Comparison of ENCODE assay signal across 9 cellular contexts in genomic region chr11:61888043-61888442, GRCh38. TPM values are rescaled to one million over a fixed set of nuclear protein-coding genes. Genes with fewer than 3 reads are reported as not detected.
A peak's percentile ranks its signal among the peaks of the same experiment; 100 is the strongest.
DNase-seq lines count a peak whose midpoint lies in the region; ATAC-seq and TF ChIP-seq lines count a peak whose summit lies in the region.
"Had no signal": no experiment of that assay in that cellular context is flagged by ENCODE, and none has a peak within 500 bp of the region (broad histone marks: within the 10 kb centered on the region; RNA-seq: fewer than 3 reads in every experiment).

No MANE protein-coding gene starts in this region.

- TF ChIP-seq CTCF in adrenal gland (IDR thresholded peaks at IDR 0.05) (no peak), gastroesophageal sphincter (IDR thresholded peaks at IDR 0.05) (no peak), retinal pigment epithelial cell (conservative IDR thresholded peaks at IDR 0.05; ENCODE audit: low read depth, low read length) (no peak)

- H3K9me3 Mint-ChIP-seq in activated CD8-positive, alpha-beta T cell treated with anti-CD3 and anti-CD28 coated beads, Interleukin-2, amount 10 ng/mL, durations not matched to agents 7 days and 5 days (ENCODE audit: insufficient read depth): no peaks in the 10 kb centered on the region

- no peaks in the 10 kb centered on the region for H3K36me3 ChIP-seq in adrenal gland (replicated peaks in 1 of 2)
- H3K36me3 ChIP-seq in gastroesophageal sphincter: no peaks in the 10 kb centered on the region

- H3K9me3 ChIP-seq in adrenal gland (replicated peaks in 1 of 3): no peaks in the 10 kb centered on the region
- no peaks in the 10 kb centered on the region for H3K9me3 ChIP-seq in gastroesophageal sphincter

- no peak for TF ChIP-seq EP300 in gastroesophageal sphincter (IDR thresholded peaks at IDR 0.05)

- DNase-seq in ELR (ENCODE audit: low read depth): peak; percentile 91
- peak; percentile 90 to 98 (median 96) for DNase-seq in adrenal gland
- peak; percentile 37 for DNase-seq in retinal pigment epithelial cell (ENCODE audit: low read depth)
- DNase-seq in NCI-H2107 treated with DMSO at 0.1 percent for 48 hours (lab: John Stamatoyannopoulos, UW; ENCODE audit: unreplicated experiment): no peak
- DNase-seq in NCI-H2029 (lab: John Stamatoyannopoulos, UW): no peak
- no peak for DNase-seq in activated CD8-positive, alpha-beta T cell treated with anti-CD3 and anti-CD28 coated beads, Interleukin-2, amount 10 ng/mL, durations not matched to agents 7 days and 5 days
- DNase-seq: DMS79 had no signal

- H3K4me3 ChIP-seq in adrenal gland: no peak overlapping the region
- H3K4me3 ChIP-seq in gastroesophageal sphincter: no peak overlapping the region
- H3K4me3 ChIP-seq in retinal pigment epithelial cell (ENCODE audit: low read length): no peak overlapping the region

- H3K4me1 ChIP-seq in adrenal gland (replicated peaks in 1 of 2) (peaks cover 18 to 38% of the 10 kb centered on the region in 2 donors), gastroesophageal sphincter (peaks cover 4 to 61% (median 29%) of the 10 kb centered on the region in 3 donors)

- no peaks in the 10 kb centered on the region for H3K36me3 Mint-ChIP-seq in activated CD8-positive, alpha-beta T cell treated with anti-CD3 and anti-CD28 coated beads, Interleukin-2, amount 10 ng/mL, durations not matched to agents 7 days and 5 days (ENCODE audit: low read depth)

- CTCF ChIA-PET in activated CD8-positive, alpha-beta T cell treated with anti-CD3 and anti-CD28 coated beads, Interleukin-2, amount 10 ng/mL, durations not matched to agents 7 days and 5 days (lab: Charles Lee): interaction anchor here (0.6 to 1.5 kb wide), 4 partner anchors 10 to 90 kb away, joined by 3 to 7 read pairs (median 4); no protein-coding TSS in a partner anchor

- peaks cover 4% of the 10 kb centered on the region for H3K27me3 Mint-ChIP-seq in activated CD8-positive, alpha-beta T cell treated with anti-CD3 and anti-CD28 coated beads, Interleukin-2, amount 10 ng/mL, durations not matched to agents 7 days and 5 days (ENCODE audit: low read depth)

- H3K27ac ChIP-seq in adrenal gland (peak overlapping the region; percentile 71 to 87 (median 83)), gastroesophageal sphincter (peak overlapping the region; percentile 49 to 88 (median 82))

- ATAC-seq in gastroesophageal sphincter (peak; percentile 60), GM21825 (IDR thresholded peaks at IDR 0.05; ENCODE audit: unreplicated experiment) (no peak)
- no peak for ATAC-seq in activated CD8-positive, alpha-beta T cell treated with anti-CD3 and anti-CD28 coated beads, Interleukin-2, amount 10 ng/mL, durations not matched to agents 7 days and 5 days

- WGBS in adrenal gland, 4 donors: 35 to 53% (median 43%) methylated on average over 4 to 6 of the region's 6 CpGs
- 13% methylated on average over 1 of the region's 6 CpGs; no CpG with 5 or more reads in 1 of the 2 donors for WGBS in gastroesophageal sphincter (ENCODE audit: low coverage in 1 of 2), 2 donors

- no peak overlapping the region for H3K27ac Mint-ChIP-seq in activated CD8-positive, alpha-beta T cell treated with anti-CD3 and anti-CD28 coated beads, Interleukin-2, amount 10 ng/mL, durations not matched to agents 7 days and 5 days

- H3K27me3 ChIP-seq in adrenal gland (no peaks in the 10 kb centered on the region), gastroesophageal sphincter (no peaks in the 10 kb centered on the region)

- no peak overlapping the region for H3K4me3 Mint-ChIP-seq in activated CD8-positive, alpha-beta T cell treated with anti-CD3 and anti-CD28 coated beads, Interleukin-2, amount 10 ng/mL, durations not matched to agents 7 days and 5 days

- H3K4me1 Mint-ChIP-seq in activated CD8-positive, alpha-beta T cell treated with anti-CD3 and anti-CD28 coated beads, Interleukin-2, amount 10 ng/mL, durations not matched to agents 7 days and 5 days (ENCODE audit: low read depth): peaks cover 4% of the 10 kb centered on the region

- POLR2A ChIA-PET in activated CD8-positive, alpha-beta T cell treated with anti-CD3 and anti-CD28 coated beads, Interleukin-2, amount 10 ng/mL, durations not matched to agents 7 days and 5 days (lab: Charles Lee): no interaction called here

- intact Hi-C loops in adrenal gland (cut with DNase I): no loop called here

- no peak for TF ChIP-seq POLR2A in adrenal gland (IDR thresholded peaks at IDR 0.05)
- no peak for TF ChIP-seq POLR2A in gastroesophageal sphincter (IDR thresholded peaks at IDR 0.05)

RNA-seq across cellular contexts. Expression of gene FADS3, which starts 3.3 kb away (rescaled TPM):
- total RNA-seq in adrenal gland (100 to 1,000 TPM in 6 of 8 donors, 10 to 100 TPM in 2; 74.5 to 145 (median 112) TPM), gastroesophageal sphincter (10 to 100 TPM; 41.6 to 81.6 (median 60.5) TPM)
- 100 to 1,000 TPM in 2 of 3 donors, 10 to 100 TPM in 1; 98.2 to 175 (median 103) TPM for polyA plus RNA-seq in adrenal gland
- 1 to 10 TPM; 3.8 to 4.5 TPM for total RNA-seq in activated CD8-positive, alpha-beta T cell treated with anti-CD3 and anti-CD28 coated beads, Interleukin-2, amount 10 ng/mL, durations not matched to agents 7 days and 5 days

RNA-seq across cellular contexts. Expression of gene RAB3IL1, which starts 29.3 kb away (rescaled TPM):
- total RNA-seq in adrenal gland (10 to 100 TPM; 10.9 to 23.7 (median 20.1) TPM), gastroesophageal sphincter (10 to 100 TPM; 11.5 to 22.1 (median 14.7) TPM)
- polyA plus RNA-seq in adrenal gland: 10 to 100 TPM in 2 of 3 donors, 1 to 10 TPM in 1; 2.7 to 17.4 (median 15.5) TPM
- not detected for total RNA-seq in activated CD8-positive, alpha-beta T cell treated with anti-CD3 and anti-CD28 coated beads, Interleukin-2, amount 10 ng/mL, durations not matched to agents 7 days and 5 days

RNA-seq across cellular contexts. Expression of gene FADS2, which starts 59.9 kb away (rescaled TPM):
- total RNA-seq in adrenal gland (1,000 to 10,000 TPM in 2 of 8 donors, 100 to 1,000 TPM in 6; 302 to 1,301 (median 562) TPM), gastroesophageal sphincter (10 to 100 TPM; 17.6 to 40.0 (median 33.4) TPM)
- 1,000 to 10,000 TPM in 1 of 3 donors, 100 to 1,000 TPM in 2; 134 to 1,327 (median 153) TPM for polyA plus RNA-seq in adrenal gland
- 100 to 1,000 TPM; 395 to 416 TPM for total RNA-seq in activated CD8-positive, alpha-beta T cell treated with anti-CD3 and anti-CD28 coated beads, Interleukin-2, amount 10 ng/mL, durations not matched to agents 7 days and 5 days

Comparison
In these comparisons a context has a peak if more than half of its experiments do, and no peak if none do; other contexts are left out.
1. DNase-seq: peak in ELR (single experiment), adrenal gland (7 of 7) and retinal pigment epithelial cell (single experiment); none in NCI-H2107 treated with DMSO at 0.1 percent for 48 hours (single experiment), NCI-H2029 (single experiment) and activated CD8-positive, alpha-beta T cell treated with anti-CD3 and anti-CD28 coated beads, Interleukin-2, amount 10 ng/mL, durations not matched to agents 7 days and 5 days (single experiment).
2. RNA of gene FADS3, which starts 3.3 kb away (total RNA-seq): 74.5 to 145 TPM in adrenal gland and 41.6 to 81.6 TPM in gastroesophageal sphincter; 3.8 to 4.5 TPM in activated CD8-positive, alpha-beta T cell treated with anti-CD3 and anti-CD28 coated beads, Interleukin-2, amount 10 ng/mL, durations not matched to agents 7 days and 5 days; every median in the first group is over 4 times any median in the second.
3. RNA of gene RAB3IL1, which starts 29.3 kb away (total RNA-seq): 10.9 to 23.7 TPM in adrenal gland and 11.5 to 22.1 TPM in gastroesophageal sphincter; not detected in activated CD8-positive, alpha-beta T cell treated with anti-CD3 and anti-CD28 coated beads, Interleukin-2, amount 10 ng/mL, durations not matched to agents 7 days and 5 days; every median in the first group is over 10 times any median in the second.
4. RNA of gene FADS2, which starts 59.9 kb away (total RNA-seq): 302 to 1,301 TPM in adrenal gland and 395 to 416 TPM in activated CD8-positive, alpha-beta T cell treated with anti-CD3 and anti-CD28 coated beads, Interleukin-2, amount 10 ng/mL, durations not matched to agents 7 days and 5 days; 17.6 to 40.0 TPM in gastroesophageal sphincter; every median in the first group is over 4 times any median in the second.